In the genomic region with DNA sequence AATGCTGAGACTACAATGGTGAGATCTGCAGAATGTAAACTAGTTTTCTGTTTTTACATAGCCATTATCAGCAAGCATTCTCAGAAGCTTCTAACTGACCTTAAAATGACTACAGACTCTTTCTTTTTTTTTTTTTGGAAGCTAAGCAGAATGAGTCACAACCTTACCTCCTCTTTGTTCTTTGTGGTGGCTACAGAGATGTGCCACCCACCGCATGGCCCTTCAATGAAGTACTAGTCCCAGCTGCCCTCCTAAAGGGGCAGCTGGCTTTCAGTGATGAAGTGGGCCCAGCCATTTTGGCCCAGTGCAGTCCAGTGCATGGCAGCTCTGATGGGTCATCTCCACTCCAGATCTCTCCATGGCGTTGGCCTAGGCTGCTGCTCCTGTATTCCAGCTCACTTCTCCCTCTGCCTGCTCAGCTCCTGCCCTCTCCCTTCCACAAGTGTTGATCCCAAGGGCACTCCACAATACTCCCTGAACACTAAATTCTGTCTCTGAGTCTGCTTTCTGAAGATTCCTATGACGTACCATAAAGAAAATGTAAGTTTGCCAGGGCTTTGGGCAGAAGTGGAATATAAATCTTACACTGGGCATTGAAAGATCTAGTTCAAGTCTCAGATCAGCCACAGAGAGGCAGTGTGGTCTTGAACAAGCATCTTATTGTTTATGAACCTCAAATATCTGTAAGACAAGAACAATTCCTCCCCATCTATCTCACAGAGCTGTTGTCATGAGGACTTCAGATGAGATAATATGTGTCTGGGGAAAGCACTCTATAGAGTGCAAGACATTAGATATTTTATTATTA, we compare ENCODE assay signal across 10 cellular contexts.
DNase-seq lines count a peak whose midpoint lies in the region; TF ChIP-seq lines count a peak whose summit lies in the region.
"Had no signal": no experiment of that assay in that cellular context is flagged by ENCODE, and none has a peak within 500 bp of the region (broad histone marks: within the 10 kb centered on the region; RNA-seq: fewer than 3 reads in every experiment).

No MANE protein-coding gene starts in this region.

- no peak overlapping the region for H3K27ac Mint-ChIP-seq in chondrocyte (ENCODE audit: unreplicated experiment)
- H3K27ac Mint-ChIP-seq: naive thymus-derived CD8-positive, alpha-beta T cell had no signal

- H3K9me3 ChIP-seq in suprapubic skin: no peaks in the 10 kb centered on the region
- H3K9me3 ChIP-seq: HAP-1 had no signal

- H3K4me3 Mint-ChIP-seq in chondrocyte (ENCODE audit: unreplicated experiment): no peak overlapping the region
- H3K4me3 Mint-ChIP-seq: naive thymus-derived CD8-positive, alpha-beta T cell; stimulated activated naive CD8-positive, alpha-beta T cell treated with anti-CD3 and anti-CD28 coated beads, Interleukin-15, amount 100 ng/mL, for 72 hours had no signal

- H3K36me3 ChIP-seq in suprapubic skin: no peaks in the 10 kb centered on the region
- H3K36me3 ChIP-seq: HAP-1 had no signal

- TF ChIP-seq EP300 in suprapubic skin (IDR thresholded peaks at IDR 0.05): no peak

- no peaks in the 10 kb centered on the region for H3K9me3 Mint-ChIP-seq in chondrocyte (ENCODE audit: low read depth)
- H3K9me3 Mint-ChIP-seq: naive thymus-derived CD8-positive, alpha-beta T cell; stimulated activated naive CD8-positive, alpha-beta T cell treated with anti-CD3 and anti-CD28 coated beads, Interleukin-15, amount 100 ng/mL, for 72 hours had no signal

- DNase-seq in NB4 (ENCODE audit: low read depth) (peak; percentile 51), chondrocyte (ENCODE audit: low spot score) (no peak), pons (ENCODE audit: low spot score) (peak; percentile 45), mesenteric fat pad (ENCODE audit: low spot score) (no peak), suprapubic skin (ENCODE audit: low spot score in 2 of 2) (no peak), epidermal melanocyte (ENCODE audit: insufficient read length, low spot score) (no peak)
- DNase-seq: naive thymus-derived CD8-positive, alpha-beta T cell; stimulated activated naive CD8-positive, alpha-beta T cell treated with anti-CD3 and anti-CD28 coated beads, Interleukin-15, amount 100 ng/mL, for 72 hours had no signal

- no peak overlapping the region for H3K4me3 ChIP-seq in NB4 (ENCODE audit: low read depth, low read length)
- no peak overlapping the region for H3K4me3 ChIP-seq in suprapubic skin
- H3K4me3 ChIP-seq: HAP-1 had no signal

- peaks cover 1% of the 10 kb centered on the region for H3K36me3 Mint-ChIP-seq in chondrocyte (ENCODE audit: low read depth)
- H3K36me3 Mint-ChIP-seq: naive thymus-derived CD8-positive, alpha-beta T cell had no signal

- H3K4me1 ChIP-seq in suprapubic skin: no peaks in the 10 kb centered on the region

- WGBS in suprapubic skin: 87% methylated on average over 3 of the region's 3 CpGs

- TF ChIP-seq POLR2A in NB4 (IDR thresholded peaks at IDR 0.05; ENCODE audit: extremely low read depth, insufficient read length) (no peak), suprapubic skin (IDR thresholded peaks at IDR 0.05) (no peak)

- no peak overlapping the region for H3K27ac ChIP-seq in suprapubic skin

- peaks cover 11% of the 10 kb centered on the region for H3K27me3 Mint-ChIP-seq in chondrocyte (ENCODE audit: low read depth)
- H3K27me3 Mint-ChIP-seq: stimulated activated naive CD8-positive, alpha-beta T cell treated with anti-CD3 and anti-CD28 coated beads, Interleukin-15, amount 100 ng/mL, for 72 hours had no signal

- no peaks in the 10 kb centered on the region for H3K4me1 Mint-ChIP-seq in chondrocyte (ENCODE audit: low read depth)
- H3K4me1 Mint-ChIP-seq: stimulated activated naive CD8-positive, alpha-beta T cell treated with anti-CD3 and anti-CD28 coated beads, Interleukin-15, amount 100 ng/mL, for 72 hours had no signal

- H3K27me3 ChIP-seq in suprapubic skin: no peaks in the 10 kb centered on the region

- TF ChIP-seq CTCF in GM12873 (IDR thresholded peaks at IDR 0.05; ENCODE audit: insufficient read depth, low read depth, low read length, missing control alignments) (peak; percentile 10), NB4 (IDR thresholded peaks at IDR 0.05; ENCODE audit: low read depth, low read length) (peak; percentile 24), chondrocyte (IDR thresholded peaks at IDR 0.05) (peak; percentile 79), suprapubic skin (IDR thresholded peaks at IDR 0.05) (peak in 1 of 2 donors; percentile 27)

Comparison
In these comparisons a context has a peak if more than half of its experiments do, and no peak if none do; other contexts are left out.
1. DNase-seq: peak in NB4 (single experiment) and pons (single experiment); none in chondrocyte (single experiment), mesenteric fat pad (single experiment), suprapubic skin (0 of 2) and epidermal melanocyte (single experiment).